Comparison of ENCODE assay signal across 19 cellular contexts in the genomic region with DNA sequence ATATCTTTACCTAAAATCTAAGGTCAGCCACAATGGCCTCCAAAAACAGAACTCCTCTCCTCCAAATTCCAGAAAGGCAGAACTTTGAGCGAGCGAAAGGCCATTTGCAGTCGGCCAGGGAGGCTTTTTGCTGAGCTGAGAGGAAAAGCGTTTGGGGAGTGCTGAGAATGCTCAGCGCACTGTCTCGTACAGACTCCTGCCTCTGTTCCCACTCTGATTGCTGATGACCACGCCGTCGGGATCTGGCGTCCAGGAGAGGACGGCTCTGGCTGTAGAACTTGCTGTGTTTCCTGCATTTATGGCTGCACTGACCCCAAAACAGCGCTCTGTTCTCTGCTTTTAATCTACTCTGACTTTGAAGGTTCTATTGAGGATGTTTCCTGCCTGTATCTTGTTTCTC.
DNase-seq lines count a peak whose midpoint lies in the region; ATAC-seq, FAIRE-seq and TF ChIP-seq lines count a peak whose summit lies in the region.
"Had no signal": no experiment of that assay in that cellular context is flagged by ENCODE, and none has a peak within 500 bp of the region (broad histone marks: within the 10 kb centered on the region; RNA-seq: fewer than 3 reads in every experiment).

No MANE protein-coding gene starts in this region.

- no peaks in the 10 kb centered on the region for H3K27me3 Mint-ChIP-seq in glutamatergic neuron (ENCODE audit: unreplicated experiment)

- H3K9ac ChIP-seq in liver (ENCODE audit: low read depth in 1 of 2, low read length in 2 of 2) (no peak overlapping the region), HepG2 (ENCODE audit: insufficient read depth, low read depth, low read length) (no peak overlapping the region), parathyroid adenoma (no peak overlapping the region)

- TF ChIP-seq POLR2A in HepG2 (IDR thresholded peaks at IDR 0.05; ENCODE audit: insufficient read depth in 1 of 2, low read depth in 2 of 2, low read length in 2 of 2): no peak

- DNase-seq in HepG2 (ENCODE audit: low spot score) (no peak), dorsolateral prefrontal cortex (no peak), glutamatergic neuron (no peak), NCI-H2171 (lab: John Stamatoyannopoulos, UW) (no peak), NCI-H526 treated with DMSO at 0.1 percent for 48 hours (lab: John Stamatoyannopoulos, UW) (no peak)
- DNase-seq: activated CD8-positive, alpha-beta T cell treated with anti-CD3 and anti-CD28 coated beads for 36 hours; activated effector memory CD4-positive, alpha-beta T cell treated with anti-CD3 and anti-CD28 coated beads, Interleukin-2, amount 50 U/mL, for 16 hours; DMS153; effector CD8-positive, alpha-beta T cell; mammary epithelial cell; NCI-H146; NCI-H446 treated with DMSO at 0.1 percent for 48 hours; occipital lobe; PC-9 had no signal

- H3K79me2 ChIP-seq in HepG2 (ENCODE audit: insufficient read depth, low read length): no peaks in the 10 kb centered on the region
- H3K79me2 ChIP-seq in parathyroid adenoma: no peaks in the 10 kb centered on the region

- 60% methylated on average over 12 of the region's 12 CpGs for WGBS in liver
- WGBS in HepG2 (ENCODE audit: low lambda C conversion rate): 24% methylated on average over 12 of the region's 12 CpGs

- peaks cover 5% of the 10 kb centered on the region for H3K36me3 Mint-ChIP-seq in glutamatergic neuron (ENCODE audit: unreplicated experiment)
- H3K36me3 Mint-ChIP-seq: brain had no signal

- H3K36me3 ChIP-seq in liver (ENCODE audit: control insufficient read depth in 4 of 4, insufficient read depth in 3 of 4, low read depth in 1 of 4, low read length in 3 of 4) (no peaks in the 10 kb centered on the region), HepG2 (replicated peaks in 1 of 2; ENCODE audit: control insufficient read depth in 1 of 2, insufficient read depth in 2 of 2, low read length in 2 of 2) (no peaks in the 10 kb centered on the region), parathyroid adenoma (ENCODE audit: control insufficient read depth, insufficient read depth, low read length) (no peaks in the 10 kb centered on the region)

- POLR2A ChIA-PET in HepG2 (lab: Yijun Ruan, JAX): no interaction called here

- TF ChIP-seq CTCF in liver (IDR thresholded peaks at IDR 0.05; ENCODE audit: low read depth, low read length, missing input control) (no peak), HepG2 (CRISPR knock-in tag; IDR thresholded peaks at IDR 0.05) (no peak), dorsolateral prefrontal cortex (IDR thresholded peaks at IDR 0.05 in 54 of 56, conservative IDR thresholded peaks at IDR 0.05 in 2 of 56; ENCODE audit: low read depth in 1 of 56, partially characterized antibody in 56 of 56) (no peak), parathyroid adenoma (IDR thresholded peaks at IDR 0.05) (no peak), glutamatergic neuron (IDR thresholded peaks at IDR 0.05; ENCODE audit: partially characterized antibody, unreplicated experiment) (no peak)

- H3K4me3 ChIP-seq in liver (ENCODE audit: low read depth in 1 of 3, low read length in 3 of 3) (no peak overlapping the region), HepG2 (replicated peaks in 1 of 3; ENCODE audit: insufficient read depth in 1 of 3, low read depth in 2 of 3, low read length in 3 of 3) (no peak overlapping the region), dorsolateral prefrontal cortex (peak overlapping the region in 1 of 59 donors; percentile 8), parathyroid adenoma (ENCODE audit: low read depth, low read length) (no peak overlapping the region)
- H3K4me3 ChIP-seq: PC-9 had no signal

- peaks cover 5% of the 10 kb centered on the region for H3K9me3 Mint-ChIP-seq in glutamatergic neuron (ENCODE audit: unreplicated experiment)
- H3K9me3 Mint-ChIP-seq: activated CD8-positive, alpha-beta T cell treated with anti-CD3 and anti-CD28 coated beads for 36 hours; brain had no signal

- H2AFZ ChIP-seq in HepG2 (ENCODE audit: low read length) (no peak overlapping the region), parathyroid adenoma (peak overlapping the region; percentile 33)
- H2AFZ ChIP-seq: PC-9 had no signal

- no peak overlapping the region for H3K4me3 Mint-ChIP-seq in glutamatergic neuron (ENCODE audit: unreplicated experiment)
- H3K4me3 Mint-ChIP-seq: activated CD8-positive, alpha-beta T cell treated with anti-CD3 and anti-CD28 coated beads for 36 hours; brain had no signal

- H3K4me2 ChIP-seq in HepG2 (ENCODE audit: low read depth, low read length) (no peak overlapping the region), parathyroid adenoma (ENCODE audit: low read length) (no peak overlapping the region)
- H3K4me2 ChIP-seq: PC-9 had no signal

- peaks cover 2% of the 10 kb centered on the region for H3K4me1 Mint-ChIP-seq in glutamatergic neuron (ENCODE audit: low read depth, unreplicated experiment)

- in situ Hi-C loops in HepG2 (cut with HindIII; ENCODE audit: extremely low pct_ligation_motif_present, low pct_unique_long_range_greater_than_20kb): no loop called here

- CTCF ChIA-PET in HepG2 (lab: Yijun Ruan, JAX; ENCODE audit: low intra/inter-chr PET ratio, low total read pairs): no interaction called here

- H3K9me3 ChIP-seq in liver (ENCODE audit: control insufficient read depth in 4 of 4, low read length in 3 of 4) (no peaks in the 10 kb centered on the region), HepG2 (ENCODE audit: low read length) (no peaks in the 10 kb centered on the region), parathyroid adenoma (ENCODE audit: control insufficient read depth, low read length) (no peaks in the 10 kb centered on the region)

- no peak for FAIRE-seq in HepG2 (lab: Jason Lieb, UNC)

- TF ChIP-seq RAD21 in liver (IDR thresholded peaks at IDR 0.05): no peak
- TF ChIP-seq RAD21 in HepG2 (CRISPR knock-in tag; IDR thresholded peaks at IDR 0.05): no peak

- H3K4me1 ChIP-seq in liver (ENCODE audit: control insufficient read depth in 4 of 4, insufficient read depth in 4 of 4, low read length in 3 of 4): peaks cover 0 to 5% (median 0%) of the 10 kb centered on the region in 4 donors
- no peaks in the 10 kb centered on the region for H3K4me1 ChIP-seq in HepG2 (ENCODE audit: insufficient read depth, low read length)
- no peaks in the 10 kb centered on the region for H3K4me1 ChIP-seq in parathyroid adenoma

- ATAC-seq in HepG2 (no peak), HG02759 (IDR thresholded peaks at IDR 0.05; ENCODE audit: unreplicated experiment) (no peak)
- ATAC-seq: activated CD8-positive, alpha-beta T cell treated with anti-CD3 and anti-CD28 coated beads for 36 hours; SK-N-SH treated with all-trans-retinoic acid at 6 μM for 48 hours had no signal

- H3K27ac ChIP-seq in liver (ENCODE audit: low read depth in 1 of 2, low read length in 2 of 2) (peak overlapping the region; percentile 25 to 41), HepG2 (ENCODE audit: extremely low read length, insufficient read depth, low read length) (no peak overlapping the region), dorsolateral prefrontal cortex (peak overlapping the region in 37 of 59 donors; percentile 7 to 83 (median 52)), parathyroid adenoma (peak overlapping the region; percentile 44)
- H3K27ac ChIP-seq: PC-9 had no signal

- H3K27me3 ChIP-seq in liver (ENCODE audit: control insufficient read depth in 4 of 4, insufficient read depth in 4 of 4, low read length in 3 of 4): peaks cover 0 to 2% (median 1%) of the 10 kb centered on the region in 4 donors
- peaks cover 0 to 4% of the 10 kb centered on the region in 2 experiments; a peak in 2 of 5 replicates for H3K27me3 ChIP-seq in HepG2 (ENCODE audit: control insufficient read depth in 1 of 2, insufficient read depth in 2 of 2, low read length in 2 of 2)
- H3K27me3 ChIP-seq in dorsolateral prefrontal cortex: peaks cover 0 to 3% (median 0%) of the 10 kb centered on the region in 45 donors
- no peaks in the 10 kb centered on the region for H3K27me3 ChIP-seq in parathyroid adenoma (ENCODE audit: control insufficient read depth, insufficient read depth, low read length)

- no peak overlapping the region for H3K27ac Mint-ChIP-seq in glutamatergic neuron (ENCODE audit: unreplicated experiment)
- H3K27ac Mint-ChIP-seq: activated CD8-positive, alpha-beta T cell treated with anti-CD3 and anti-CD28 coated beads for 36 hours had no signal

- intact Hi-C loops in HepG2 (cut with micrococcal nuclease; ENCODE audit: unreplicated experiment): no loop called here
- intact Hi-C loops in dorsolateral prefrontal cortex (cut with DNase I): no loop called here

- TF ChIP-seq EP300 in HepG2 (IDR thresholded peaks at IDR 0.05; ENCODE audit: low read depth in 2 of 2, low read length in 2 of 2): no peak
- TF ChIP-seq EP300 in HepG2 (CRISPR knock-in tag; IDR thresholded peaks at IDR 0.05; ENCODE audit: borderline replicate concordance): no peak

- H4K20me1 ChIP-seq in HepG2 (ENCODE audit: insufficient read depth, low read length): no peaks in the 10 kb centered on the region

- BruUV-seq in HepG2 (replicated peaks; lab: Mats Ljungman, UMichigan): no TSS peak

TF ChIP-seq in liver, 16 proteins besides CTCF, POLR2A, EP300 and RAD21 (continues in another document):
- TF ChIP-seq RXRA (IDR thresholded peaks at IDR 0.05): no peak
- TF ChIP-seq JUND (IDR thresholded peaks at IDR 0.05): no peak
- no peak for TF ChIP-seq FOXA1 (IDR thresholded peaks at IDR 0.05)

TF ChIP-seq in HepG2, 621 proteins besides CTCF, POLR2A, EP300 and RAD21:
- no peak for TF ChIP-seq EEA1 (CRISPR knock-in tag; IDR thresholded peaks at IDR 0.05; ENCODE audit: borderline replicate concordance)
- no peak for TF ChIP-seq ZNF782 (CRISPR knock-in tag; IDR thresholded peaks at IDR 0.05; ENCODE audit: borderline replicate concordance)
- TF ChIP-seq, protein P1, sequence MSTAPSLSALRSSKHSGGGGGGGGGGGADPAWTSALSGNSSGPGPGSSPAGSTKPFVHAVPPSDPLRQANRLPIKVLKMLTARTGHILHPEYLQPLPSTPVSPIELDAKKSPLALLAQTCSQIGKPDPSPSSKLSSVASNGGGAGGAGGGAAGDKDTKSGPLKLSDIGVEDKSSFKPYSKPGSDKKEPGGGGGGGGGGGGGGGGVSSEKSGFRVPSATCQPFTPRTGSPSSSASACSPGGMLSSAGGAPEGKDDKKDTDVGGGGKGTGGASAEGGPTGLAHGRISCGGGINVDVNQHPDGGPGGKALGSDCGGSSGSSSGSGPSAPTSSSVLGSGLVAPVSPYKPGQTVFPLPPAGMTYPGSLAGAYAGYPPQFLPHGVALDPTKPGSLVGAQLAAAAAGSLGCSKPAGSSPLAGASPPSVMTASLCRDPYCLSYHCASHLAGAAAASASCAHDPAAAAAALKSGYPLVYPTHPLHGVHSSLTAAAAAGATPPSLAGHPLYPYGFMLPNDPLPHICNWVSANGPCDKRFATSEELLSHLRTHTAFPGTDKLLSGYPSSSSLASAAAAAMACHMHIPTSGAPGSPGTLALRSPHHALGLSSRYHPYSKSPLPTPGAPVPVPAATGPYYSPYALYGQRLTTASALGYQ (CRISPR knock-in tag; IDR thresholded peaks at IDR 0.05): no peak
- TF ChIP-seq ZNF12 (CRISPR knock-in tag; IDR thresholded peaks at IDR 0.05): no peak
